In the genomic region with DNA sequence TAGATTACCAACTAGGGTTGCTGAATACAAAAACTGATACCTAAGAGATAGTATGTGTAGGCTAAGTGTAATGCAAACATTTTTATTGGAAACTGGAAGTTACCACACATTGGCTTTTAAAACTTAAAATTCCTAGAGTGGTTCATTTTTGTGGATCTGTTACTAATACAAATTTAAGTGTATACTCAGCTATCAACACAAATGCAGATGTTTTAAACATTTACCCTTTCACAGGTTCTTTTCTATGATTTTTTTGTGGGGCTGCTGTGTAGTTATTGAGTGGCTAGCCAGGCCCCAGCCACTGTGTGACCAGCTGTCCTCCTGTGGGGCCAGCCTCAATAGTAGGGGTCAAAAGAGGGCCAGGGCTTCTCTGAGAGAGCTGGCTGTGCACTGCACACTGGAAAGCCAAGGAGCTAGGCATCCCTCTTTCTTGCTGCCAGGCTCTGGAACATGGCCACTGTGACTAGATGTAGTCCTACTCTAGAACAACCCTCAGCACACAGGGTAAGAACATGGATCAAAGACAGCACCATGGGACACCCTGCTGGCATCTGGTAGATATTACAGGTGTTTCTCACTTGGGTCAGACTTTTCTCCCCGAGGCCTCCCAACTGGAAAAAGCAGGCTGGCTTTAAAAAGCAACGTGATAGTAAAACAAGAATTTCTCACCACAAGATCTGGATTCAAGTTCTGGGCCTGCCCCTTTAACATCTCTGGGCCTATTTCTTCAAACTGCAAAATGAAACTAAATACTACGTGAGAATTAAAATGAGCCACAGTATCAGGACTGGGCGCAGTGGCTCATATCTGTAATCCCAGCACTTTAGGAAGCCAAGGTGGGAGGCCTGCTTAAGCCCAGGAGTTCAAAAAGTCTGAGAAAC, we compare ENCODE assay signal across 8 cellular contexts. TPM values are rescaled to one million over a fixed set of nuclear protein-coding genes. Genes with fewer than 3 reads are reported as not detected.
DNase-seq lines count a peak whose midpoint lies in the region; ATAC-seq and TF ChIP-seq lines count a peak whose summit lies in the region.

No MANE protein-coding gene starts in this region.

- peaks cover 56% of the 10 kb centered on the region for H3K4me1 Mint-ChIP-seq in CD4-positive, alpha-beta T cell (ENCODE audit: low read depth)
- H3K4me1 Mint-ChIP-seq in activated naive CD4-positive, alpha-beta T cell treated with anti-CD3 and anti-CD28 coated beads, Interleukin-2, amount 50 U/mL, for 24 hours, result peaks cover 72% of the 10 kb centered on the region
- H3K4me1 Mint-ChIP-seq in glutamatergic neuron (ENCODE audit: low read depth, unreplicated experiment), result peaks cover 18% of the 10 kb centered on the region

- H3K36me3 Mint-ChIP-seq in CD4-positive, alpha-beta T cell (ENCODE audit: low read depth), result peaks cover 7% of the 10 kb centered on the region
- H3K36me3 Mint-ChIP-seq in activated naive CD4-positive, alpha-beta T cell treated with anti-CD3 and anti-CD28 coated beads, Interleukin-2, amount 50 U/mL, for 24 hours, result peaks cover 2% of the 10 kb centered on the region
- no peaks in the 10 kb centered on the region for H3K36me3 Mint-ChIP-seq in glutamatergic neuron (ENCODE audit: unreplicated experiment)

- H3K27ac ChIP-seq in CD4-positive, alpha-beta T cell (ENCODE audit: low read depth, low read length), result peak overlapping the region; percentile 9

- no peaks in the 10 kb centered on the region for H3K27me3 ChIP-seq in CD4-positive, alpha-beta T cell (ENCODE audit: control insufficient read depth, insufficient read depth, low read length)
- H3K27me3 ChIP-seq in MG63, result no peaks in the 10 kb centered on the region

- H3K27me3 Mint-ChIP-seq in CD4-positive, alpha-beta T cell, result no peaks in the 10 kb centered on the region
- H3K27me3 Mint-ChIP-seq in activated naive CD4-positive, alpha-beta T cell treated with anti-CD3 and anti-CD28 coated beads, Interleukin-2, amount 50 U/mL, for 24 hours, result no peaks in the 10 kb centered on the region
- H3K27me3 Mint-ChIP-seq in glutamatergic neuron (ENCODE audit: unreplicated experiment), result no peaks in the 10 kb centered on the region

- DNase-seq in CD4-positive, alpha-beta T cell, result peak; percentile 27 to 50 (median 36)
- DNase-seq in MG63 (peak; percentile 74), SHP77 (lab: John Stamatoyannopoulos, UW) (peak; percentile 82 to 88), glutamatergic neuron (peak; percentile 50), pons (ENCODE audit: low spot score) (peak; percentile 94)
- no peak for DNase-seq in NK-92 treated with Interleukin-12 subunit alpha and Interleukin-12 subunit beta, amount 100 ng/mL, for 24 hours (lab: John Stamatoyannopoulos, UW)

- no peak overlapping the region for H3K4me3 ChIP-seq in MG63

- no peaks in the 10 kb centered on the region for H3K9me3 ChIP-seq in CD4-positive, alpha-beta T cell (ENCODE audit: control insufficient read depth, low read length)
- H3K9me3 ChIP-seq in MG63, result no peaks in the 10 kb centered on the region

- CTCF ChIA-PET in CD4-positive, alpha-beta T cell (lab: Charles Lee), result interaction anchor here (0.8 to 2.4 kb wide), 4 partner anchors 9 to 138 kb away, joined by 3 to 7 read pairs (median 4); no protein-coding TSS in a partner anchor

- intact Hi-C loops in CD4-positive, alpha-beta T cell (cut with DNase I, micrococcal nuclease), result loop anchor here (1.0 to 10.0 kb wide), 6 partner anchors 11 to 741 kb away; partner anchors contain the start of gene MSI2 (in 1 of the 2)

- peak overlapping the region; percentile 37 for H3K27ac Mint-ChIP-seq in CD4-positive, alpha-beta T cell
- H3K27ac Mint-ChIP-seq in activated naive CD4-positive, alpha-beta T cell treated with anti-CD3 and anti-CD28 coated beads, Interleukin-2, amount 50 U/mL, for 24 hours, result peak overlapping the region; percentile 64
- H3K27ac Mint-ChIP-seq in glutamatergic neuron (ENCODE audit: unreplicated experiment), result no peak overlapping the region

- POLR2A ChIA-PET in CD4-positive, alpha-beta T cell (lab: Charles Lee), result interaction anchor here (1.5 to 8.1 kb wide), 2 partner anchors 11 to 145 kb away, joined by 5 to 94 read pairs; partner anchors contain the start of gene SRSF1

- no peaks in the 10 kb centered on the region for H3K9me3 Mint-ChIP-seq in CD4-positive, alpha-beta T cell
- no peaks in the 10 kb centered on the region for H3K9me3 Mint-ChIP-seq in activated naive CD4-positive, alpha-beta T cell treated with anti-CD3 and anti-CD28 coated beads, Interleukin-2, amount 50 U/mL, for 24 hours
- H3K9me3 Mint-ChIP-seq in glutamatergic neuron (ENCODE audit: unreplicated experiment), result peaks cover 2% of the 10 kb centered on the region

- peak overlapping the region; percentile 25 for H3K4me3 Mint-ChIP-seq in CD4-positive, alpha-beta T cell
- no peak overlapping the region for H3K4me3 Mint-ChIP-seq in activated naive CD4-positive, alpha-beta T cell treated with anti-CD3 and anti-CD28 coated beads, Interleukin-2, amount 50 U/mL, for 24 hours
- H3K4me3 Mint-ChIP-seq in glutamatergic neuron (ENCODE audit: unreplicated experiment), result no peak overlapping the region

- ATAC-seq in CD4-positive, alpha-beta T cell (ENCODE audit: poor library complexity), result peak; percentile 89
- peak; percentile 70 for ATAC-seq in GM19452 (IDR thresholded peaks at IDR 0.05; ENCODE audit: unreplicated experiment)

- peak; percentile 73 for TF ChIP-seq CTCF in CD4-positive, alpha-beta T cell (IDR thresholded peaks at IDR 0.05)
- peak; percentile 79 for TF ChIP-seq CTCF in glutamatergic neuron (IDR thresholded peaks at IDR 0.05; ENCODE audit: partially characterized antibody, unreplicated experiment)

- peaks cover 53% of the 10 kb centered on the region for H3K36me3 ChIP-seq in MG63

RNA-seq across cellular contexts. Expression of gene VEZF1, which starts 7.3 kb away (rescaled TPM):
- total RNA-seq in CD4-positive, alpha-beta T cell, result 10 to 100 TPM; 41.6 to 41.7 TPM
- 30.6 and 54.3 TPM in 2 replicates for total RNA-seq in MG63 (2014; rRNA removed; shearing (Covaris generic); ENCODE audit: low replicate concordance)
- total RNA-seq in glutamatergic neuron (ENCODE audit: unreplicated experiment), result 88.3 TPM

RNA-seq across cellular contexts. Expression of gene SRSF1, which starts 11.7 kb away (rescaled TPM):
- 100 to 1,000 TPM; 115 to 121 TPM for total RNA-seq in CD4-positive, alpha-beta T cell
- 402 and 601 TPM in 2 replicates for total RNA-seq in MG63 (2014; rRNA removed; shearing (Covaris generic); ENCODE audit: low replicate concordance)
- 227 TPM for total RNA-seq in glutamatergic neuron (ENCODE audit: unreplicated experiment)

RNA-seq across cellular contexts. Expression of gene CUEDC1, which starts 40.1 kb away (rescaled TPM):
- total RNA-seq in CD4-positive, alpha-beta T cell, result 1 to 10 TPM in 1 of 2 experiments, under 1 TPM in 1; 0.41 to 1.0 TPM
- total RNA-seq in MG63 (2014; rRNA removed; shearing (Covaris generic); ENCODE audit: low replicate concordance), result 3.0 and 10.2 TPM in 2 replicates
- 22.9 TPM for total RNA-seq in glutamatergic neuron (ENCODE audit: unreplicated experiment)
